8 cellular contexts compared by ENCODE assay signal in the genomic region with DNA sequence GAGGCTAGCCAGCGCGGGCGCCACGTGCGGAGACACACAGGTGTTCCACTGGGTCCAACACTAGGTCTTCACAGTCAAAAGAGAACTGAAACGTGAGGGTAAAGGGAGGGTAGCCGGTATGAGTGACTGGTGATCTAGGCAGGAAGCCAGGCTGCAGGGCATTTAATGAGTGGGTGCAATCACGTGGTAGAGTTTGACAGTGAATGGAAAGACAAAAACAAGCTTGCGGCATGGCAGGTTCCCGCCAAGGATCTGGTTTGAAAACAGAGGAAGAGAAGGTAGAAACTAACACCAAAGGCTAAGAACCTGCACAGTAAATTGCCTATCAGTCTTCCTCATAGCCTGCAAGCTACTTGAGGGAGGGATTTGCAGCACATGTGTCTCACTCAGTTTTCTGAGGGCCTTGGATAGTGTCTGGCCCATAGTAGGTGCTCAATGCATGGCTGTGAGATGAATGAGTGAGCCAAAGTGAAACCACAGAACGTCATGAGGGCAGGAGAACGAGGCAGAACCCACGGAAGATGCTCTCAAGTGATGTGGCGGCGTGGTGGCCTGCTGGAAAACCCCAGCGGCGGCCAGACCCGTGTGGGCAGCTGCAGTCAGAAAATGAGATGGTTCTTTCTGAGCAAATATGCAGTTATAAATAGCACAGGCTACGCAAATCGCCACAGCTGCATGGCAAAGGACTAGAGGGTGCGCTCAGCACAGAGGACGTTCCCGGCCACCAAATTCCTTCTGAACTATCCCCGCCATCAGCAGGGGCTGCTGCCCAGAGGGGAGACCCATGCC.
A peak's percentile ranks its signal among the peaks of the same experiment; 100 is the strongest.
DNase-seq lines count a peak whose midpoint lies in the region; ATAC-seq and TF ChIP-seq lines count a peak whose summit lies in the region.

No MANE protein-coding gene starts in this region.

- H3K4me3 ChIP-seq in GM12875 (ENCODE audit: low read depth, low read length), result peak overlapping the region; percentile 26

- peak overlapping the region; percentile 52 for H3K4me3 Mint-ChIP-seq in central memory CD8-positive, alpha-beta T cell

- TF ChIP-seq CTCF in GM12875 (IDR thresholded peaks at IDR 0.05; ENCODE audit: borderline replicate concordance, insufficient read depth, low read depth, low read length), result no peak

- peaks cover 59% of the 10 kb centered on the region for H3K27me3 Mint-ChIP-seq in central memory CD8-positive, alpha-beta T cell

- H3K36me3 Mint-ChIP-seq in central memory CD8-positive, alpha-beta T cell (ENCODE audit: insufficient read depth), result peaks cover 2% of the 10 kb centered on the region

- H3K9me3 Mint-ChIP-seq in central memory CD8-positive, alpha-beta T cell, result no peaks in the 10 kb centered on the region

- H3K27ac Mint-ChIP-seq in central memory CD8-positive, alpha-beta T cell (ENCODE audit: low read depth), result no peak overlapping the region

- ATAC-seq in GM21423 (IDR thresholded peaks at IDR 0.05; ENCODE audit: unreplicated experiment) (peak; percentile 60), HG03575 (IDR thresholded peaks at IDR 0.05; ENCODE audit: extremely low read depth, insufficient number of reproducible peaks, low FRiP score, unreplicated experiment) (peak; percentile 35)
- peak; percentile 65 for ATAC-seq in central memory CD8-positive, alpha-beta T cell (replicated peaks; ENCODE audit: extremely low read depth, poor library complexity, severe bottlenecking)

- H3K4me1 Mint-ChIP-seq in central memory CD8-positive, alpha-beta T cell, result peaks cover 19% of the 10 kb centered on the region

- TF ChIP-seq POLR2A in erythroblast (IDR thresholded peaks at IDR 0.05; ENCODE audit: low read length), result no peak

- peak in 1 of 2 donors; percentile 33 for DNase-seq in central memory CD8-positive, alpha-beta T cell (ENCODE audit: low spot score in 2 of 2)
- DNase-seq in C1 segment of cervical spinal cord (lab: John Stamatoyannopoulos, UW), result no peak
- DNase-seq in RKO (ENCODE audit: low spot score), result no peak
- DNase-seq in DMS153 (lab: John Stamatoyannopoulos, UW), result no peak
- DNase-seq in erythroblast (lab: John Stamatoyannopoulos, UW), result no peak
